In genomic region chr13:41317243-41317642, GRCh38 we compare ENCODE assay signal across 1 cellular context.
TF ChIP-seq lines count a peak whose summit lies in the region.

No MANE protein-coding gene starts in this region.

TF ChIP-seq in WTC11, 78 proteins besides CTCF, POLR2A, EP300 and RAD21 (continued from another document):
- TF ChIP-seq FOXK1 (CRISPR knock-in tag; IDR thresholded peaks at IDR 0.05) (no peak), TCF7 (CRISPR knock-in tag; IDR thresholded peaks at IDR 0.05; ENCODE audit: low read depth) (no peak), JAZF1 (CRISPR knock-in tag; IDR thresholded peaks at IDR 0.05) (no peak), TEAD4 (CRISPR knock-in tag; IDR thresholded peaks at IDR 0.05) (no peak), AFF4 (CRISPR knock-in tag; IDR thresholded peaks at IDR 0.05; ENCODE audit: borderline replicate concordance) (no peak), NR3C1 (CRISPR knock-in tag; conservative IDR thresholded peaks at IDR 0.05; ENCODE audit: low read depth) (no peak)
- TF ChIP-seq, protein P1, sequence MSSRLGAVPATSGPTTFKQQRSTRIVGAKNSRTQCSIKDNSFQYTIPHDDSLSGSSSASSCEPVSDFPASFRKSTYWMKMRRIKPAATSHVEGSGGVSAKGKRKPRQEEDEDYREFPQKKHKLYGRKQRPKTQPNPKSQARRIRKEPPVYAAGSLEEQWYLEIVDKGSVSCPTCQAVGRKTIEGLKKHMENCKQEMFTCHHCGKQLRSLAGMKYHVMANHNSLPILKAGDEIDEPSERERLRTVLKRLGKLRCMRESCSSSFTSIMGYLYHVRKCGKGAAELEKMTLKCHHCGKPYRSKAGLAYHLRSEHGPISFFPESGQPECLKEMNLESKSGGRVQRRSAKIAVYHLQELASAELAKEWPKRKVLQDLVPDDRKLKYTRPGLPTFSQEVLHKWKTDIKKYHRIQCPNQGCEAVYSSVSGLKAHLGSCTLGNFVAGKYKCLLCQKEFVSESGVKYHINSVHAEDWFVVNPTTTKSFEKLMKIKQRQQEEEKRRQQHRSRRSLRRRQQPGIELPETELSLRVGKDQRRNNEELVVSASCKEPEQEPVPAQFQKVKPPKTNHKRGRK (CRISPR knock-in tag; IDR thresholded peaks at IDR 0.05; ENCODE audit: borderline replicate concordance) = no peak
